1 cellular context compared by ENCODE assay signal in the genomic region with DNA sequence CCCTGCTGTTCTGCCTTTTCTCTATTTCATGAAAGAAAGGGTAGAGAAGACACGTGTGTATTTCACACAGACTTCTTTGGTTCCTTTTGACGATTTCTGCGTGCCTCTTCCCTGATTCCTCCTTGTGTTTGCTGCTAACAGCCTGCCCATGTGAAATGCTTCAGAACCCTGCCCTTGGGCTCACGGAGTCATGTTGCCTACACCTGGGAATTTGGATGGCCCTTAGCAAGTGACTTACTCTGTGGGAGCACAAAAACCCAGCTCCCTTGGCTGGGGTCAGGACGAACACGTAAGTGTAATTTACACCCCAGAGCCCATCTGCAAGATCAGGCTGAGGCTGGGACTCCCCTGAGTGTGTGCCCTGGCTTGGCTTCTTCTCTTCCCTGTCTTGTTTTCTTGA.
TF ChIP-seq lines count a peak whose summit lies in the region.

No MANE protein-coding gene starts in this region.

TF ChIP-seq in GM12878, 131 proteins besides CTCF, POLR2A, EP300 and RAD21 (continued from another document):
- TF ChIP-seq, protein P1, sequence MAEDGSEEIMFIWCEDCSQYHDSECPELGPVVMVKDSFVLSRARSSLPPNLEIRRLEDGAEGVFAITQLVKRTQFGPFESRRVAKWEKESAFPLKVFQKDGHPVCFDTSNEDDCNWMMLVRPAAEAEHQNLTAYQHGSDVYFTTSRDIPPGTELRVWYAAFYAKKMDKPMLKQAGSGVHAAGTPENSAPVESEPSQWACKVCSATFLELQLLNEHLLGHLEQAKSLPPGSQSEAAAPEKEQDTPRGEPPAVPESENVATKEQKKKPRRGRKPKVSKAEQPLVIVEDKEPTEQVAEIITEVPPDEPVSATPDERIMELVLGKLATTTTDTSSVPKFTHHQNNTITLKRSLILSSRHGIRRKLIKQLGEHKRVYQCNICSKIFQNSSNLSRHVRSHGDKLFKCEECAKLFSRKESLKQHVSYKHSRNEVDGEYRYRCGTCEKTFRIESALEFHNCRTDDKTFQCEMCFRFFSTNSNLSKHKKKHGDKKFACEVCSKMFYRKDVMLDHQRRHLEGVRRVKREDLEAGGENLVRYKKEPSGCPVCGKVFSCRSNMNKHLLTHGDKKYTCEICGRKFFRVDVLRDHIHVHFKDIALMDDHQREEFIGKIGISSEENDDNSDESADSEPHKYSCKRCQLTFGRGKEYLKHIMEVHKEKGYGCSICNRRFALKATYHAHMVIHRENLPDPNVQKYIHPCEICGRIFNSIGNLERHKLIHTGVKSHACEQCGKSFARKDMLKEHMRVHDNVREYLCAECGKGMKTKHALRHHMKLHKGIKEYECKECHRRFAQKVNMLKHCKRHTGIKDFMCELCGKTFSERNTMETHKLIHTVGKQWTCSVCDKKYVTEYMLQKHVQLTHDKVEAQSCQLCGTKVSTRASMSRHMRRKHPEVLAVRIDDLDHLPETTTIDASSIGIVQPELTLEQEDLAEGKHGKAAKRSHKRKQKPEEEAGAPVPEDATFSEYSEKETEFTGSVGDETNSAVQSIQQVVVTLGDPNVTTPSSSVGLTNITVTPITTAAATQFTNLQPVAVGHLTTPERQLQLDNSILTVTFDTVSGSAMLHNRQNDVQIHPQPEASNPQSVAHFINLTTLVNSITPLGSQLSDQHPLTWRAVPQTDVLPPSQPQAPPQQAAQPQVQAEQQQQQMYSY (CRISPR knock-in tag; IDR thresholded peaks at IDR 0.05), result no peak
- TF ChIP-seq, protein P2, sequence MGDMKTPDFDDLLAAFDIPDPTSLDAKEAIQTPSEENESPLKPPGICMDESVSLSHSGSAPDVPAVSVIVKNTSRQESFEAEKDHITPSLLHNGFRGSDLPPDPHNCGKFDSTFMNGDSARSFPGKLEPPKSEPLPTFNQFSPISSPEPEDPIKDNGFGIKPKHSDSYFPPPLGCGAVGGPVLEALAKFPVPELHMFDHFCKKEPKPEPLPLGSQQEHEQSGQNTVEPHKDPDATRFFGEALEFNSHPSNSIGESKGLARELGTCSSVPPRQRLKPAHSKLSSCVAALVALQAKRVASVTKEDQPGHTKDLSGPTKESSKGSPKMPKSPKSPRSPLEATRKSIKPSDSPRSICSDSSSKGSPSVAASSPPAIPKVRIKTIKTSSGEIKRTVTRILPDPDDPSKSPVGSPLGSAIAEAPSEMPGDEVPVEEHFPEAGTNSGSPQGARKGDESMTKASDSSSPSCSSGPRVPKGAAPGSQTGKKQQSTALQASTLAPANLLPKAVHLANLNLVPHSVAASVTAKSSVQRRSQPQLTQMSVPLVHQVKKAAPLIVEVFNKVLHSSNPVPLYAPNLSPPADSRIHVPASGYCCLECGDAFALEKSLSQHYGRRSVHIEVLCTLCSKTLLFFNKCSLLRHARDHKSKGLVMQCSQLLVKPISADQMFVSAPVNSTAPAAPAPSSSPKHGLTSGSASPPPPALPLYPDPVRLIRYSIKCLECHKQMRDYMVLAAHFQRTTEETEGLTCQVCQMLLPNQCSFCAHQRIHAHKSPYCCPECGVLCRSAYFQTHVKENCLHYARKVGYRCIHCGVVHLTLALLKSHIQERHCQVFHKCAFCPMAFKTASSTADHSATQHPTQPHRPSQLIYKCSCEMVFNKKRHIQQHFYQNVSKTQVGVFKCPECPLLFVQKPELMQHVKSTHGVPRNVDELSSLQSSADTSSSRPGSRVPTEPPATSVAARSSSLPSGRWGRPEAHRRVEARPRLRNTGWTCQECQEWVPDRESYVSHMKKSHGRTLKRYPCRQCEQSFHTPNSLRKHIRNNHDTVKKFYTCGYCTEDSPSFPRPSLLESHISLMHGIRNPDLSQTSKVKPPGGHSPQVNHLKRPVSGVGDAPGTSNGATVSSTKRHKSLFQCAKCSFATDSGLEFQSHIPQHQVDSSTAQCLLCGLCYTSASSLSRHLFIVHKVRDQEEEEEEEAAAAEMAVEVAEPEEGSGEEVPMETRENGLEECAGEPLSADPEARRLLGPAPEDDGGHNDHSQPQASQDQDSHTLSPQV (IDR thresholded peaks at IDR 0.05), result no peak
- TF ChIP-seq TCF7 (IDR thresholded peaks at IDR 0.05; ENCODE audit: borderline replicate concordance), result no peak
- TF ChIP-seq DPF2 (IDR thresholded peaks at IDR 0.05), result no peak
- TF ChIP-seq, protein P3, sequence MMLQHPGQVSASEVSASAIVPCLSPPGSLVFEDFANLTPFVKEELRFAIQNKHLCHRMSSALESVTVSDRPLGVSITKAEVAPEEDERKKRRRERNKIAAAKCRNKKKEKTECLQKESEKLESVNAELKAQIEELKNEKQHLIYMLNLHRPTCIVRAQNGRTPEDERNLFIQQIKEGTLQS (IDR thresholded peaks at IDR 0.05; ENCODE audit: borderline replicate concordance, extremely low read depth, low read depth, low read length), result no peak
- TF ChIP-seq CBFB (IDR thresholded peaks at IDR 0.05; ENCODE audit: low read depth), result no peak
- TF ChIP-seq HCFC1 (IDR thresholded peaks at IDR 0.05; ENCODE audit: low read length), result no peak
- no peak for TF ChIP-seq BMI1 (IDR thresholded peaks at IDR 0.05; ENCODE audit: borderline replicate concordance)
- TF ChIP-seq, protein P4, sequence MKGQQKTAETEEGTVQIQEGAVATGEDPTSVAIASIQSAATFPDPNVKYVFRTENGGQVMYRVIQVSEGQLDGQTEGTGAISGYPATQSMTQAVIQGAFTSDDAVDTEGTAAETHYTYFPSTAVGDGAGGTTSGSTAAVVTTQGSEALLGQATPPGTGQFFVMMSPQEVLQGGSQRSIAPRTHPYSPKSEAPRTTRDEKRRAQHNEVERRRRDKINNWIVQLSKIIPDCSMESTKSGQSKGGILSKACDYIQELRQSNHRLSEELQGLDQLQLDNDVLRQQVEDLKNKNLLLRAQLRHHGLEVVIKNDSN (IDR thresholded peaks at IDR 0.05; ENCODE audit: borderline replicate concordance, extremely low read length, insufficient read depth, low read depth, low read length), result no peak
- no peak for TF ChIP-seq MTA3 (IDR thresholded peaks at IDR 0.05; ENCODE audit: borderline replicate concordance, low read length)
